ENCODE assay signal across 20 cellular contexts in genomic region chr1:221832617-221833016, GRCh38.
DNase-seq lines count a peak whose midpoint lies in the region; ATAC-seq and TF ChIP-seq lines count a peak whose summit lies in the region.
"Had no signal": no experiment of that assay in that cellular context is flagged by ENCODE, and none has a peak within 500 bp of the region (broad histone marks: within the 10 kb centered on the region; RNA-seq: fewer than 3 reads in every experiment).

No MANE protein-coding gene starts in this region.

- no peaks in the 10 kb centered on the region for H3K9me3 ChIP-seq in RWPE2 (ENCODE audit: severe bottlenecking)
- no peaks in the 10 kb centered on the region for H3K9me3 ChIP-seq in sigmoid colon
- H3K9me3 ChIP-seq: pancreas, tibial nerve had no signal

- TF ChIP-seq POLR2A in sigmoid colon (IDR thresholded peaks at IDR 0.05), result no peak

- 37 to 70% methylated on average over 2 of the region's 2 CpGs for WGBS in sigmoid colon, 2 donors

- no peaks in the 10 kb centered on the region for H3K36me3 ChIP-seq in RWPE2 (ENCODE audit: low read depth)
- H3K36me3 ChIP-seq in sigmoid colon, result no peaks in the 10 kb centered on the region
- H3K36me3 ChIP-seq: cardiac muscle cell, pancreas, tibial nerve had no signal

- no peak overlapping the region for H3K4me3 ChIP-seq in RWPE2 (ENCODE audit: severe bottlenecking)
- H3K4me3 ChIP-seq in sigmoid colon, result no peak overlapping the region
- H3K4me3 ChIP-seq: cardiac muscle cell, K562, pancreas, tibial nerve had no signal

- peaks cover 30% of the 10 kb centered on the region for H3K4me1 ChIP-seq in RWPE2 (ENCODE audit: insufficient read depth, poor library complexity, severe bottlenecking)
- peaks cover 0 to 29% (median 22%) of the 10 kb centered on the region in 4 donors for H3K4me1 ChIP-seq in sigmoid colon
- H3K4me1 ChIP-seq: pancreas, tibial nerve had no signal

- TF ChIP-seq EP300 in sigmoid colon (IDR thresholded peaks at IDR 0.05), result no peak

- H3K27me3 ChIP-seq in RWPE2 (ENCODE audit: insufficient read depth, poor library complexity, severe bottlenecking) (no peaks in the 10 kb centered on the region), sigmoid colon (no peaks in the 10 kb centered on the region)
- H3K27me3 ChIP-seq: cardiac muscle cell, pancreas, tibial nerve had no signal

- DNase-seq in NCI-H2081 (lab: John Stamatoyannopoulos, UW) (peak; percentile 3 to 10), NCI-H2081 treated with DMSO at 0.1 percent for 48 hours (lab: John Stamatoyannopoulos, UW) (no peak), RWPE2 (ENCODE audit: low spot score) (peak; percentile 67), foreskin melanocyte (peak; percentile 54), sigmoid colon (peak; percentile 81), MV-4-11 (lab: John Stamatoyannopoulos, UW) (no peak), RKO (ENCODE audit: low spot score) (no peak)
- DNase-seq in activated CD8-positive, alpha-beta memory T cell treated with anti-CD3 and anti-CD28 coated beads, Interleukin-2, amount 50 U/mL, for 48 hours, result no peak
- DNase-seq: activated CD4-positive, CD25-positive, alpha-beta regulatory T cell; activated CD8-positive, alpha-beta T cell treated with anti-CD3 and anti-CD28 coated beads, Interleukin-2, amount 10 ng/mL, durations not matched to agents 7 days and 5 days; effector memory CD4-positive, alpha-beta T cell; NCI-H1092; NCI-H2227 treated with DMSO at 0.1 percent for 48 hours; pancreas; small intestine; T-helper 17 cell had no signal

- TF ChIP-seq CTCF in RWPE2 (IDR thresholded peaks at IDR 0.05; ENCODE audit: poor library complexity, severe bottlenecking) (no peak), sigmoid colon (IDR thresholded peaks at IDR 0.05) (no peak)

- ATAC-seq in RWPE2 (ENCODE audit: low read depth), result peak; percentile 78
- ATAC-seq: activated CD8-positive, alpha-beta T cell treated with anti-CD3 and anti-CD28 coated beads, Interleukin-2, amount 10 ng/mL, durations not matched to agents 7 days and 5 days; K562; pancreas; T-helper 17 cell had no signal

- H3K27ac ChIP-seq in RWPE2 (ENCODE audit: poor library complexity, severe bottlenecking) (peak overlapping the region; percentile 78), sigmoid colon (peak overlapping the region; percentile 14 to 60 (median 44))
- H3K27ac ChIP-seq: C4-2B, cardiac muscle cell, pancreas, tibial nerve had no signal

- intact Hi-C loops in sigmoid colon (cut with DNase I), result no loop called here

Comparison
In these comparisons a context has a peak if more than half of its experiments do, and no peak if none do; other contexts are left out.
1. DNase-seq: peak in NCI-H2081 (2 of 2), RWPE2 (single experiment), foreskin melanocyte (single experiment) and sigmoid colon (single experiment); none in NCI-H2081 treated with DMSO at 0.1 percent for 48 hours (single experiment), MV-4-11 (single experiment), RKO (single experiment) and activated CD8-positive, alpha-beta memory T cell treated with anti-CD3 and anti-CD28 coated beads, Interleukin-2, amount 50 U/mL, for 48 hours (single experiment).